ENCODE assay signal across 25 cellular contexts in the genomic region with DNA sequence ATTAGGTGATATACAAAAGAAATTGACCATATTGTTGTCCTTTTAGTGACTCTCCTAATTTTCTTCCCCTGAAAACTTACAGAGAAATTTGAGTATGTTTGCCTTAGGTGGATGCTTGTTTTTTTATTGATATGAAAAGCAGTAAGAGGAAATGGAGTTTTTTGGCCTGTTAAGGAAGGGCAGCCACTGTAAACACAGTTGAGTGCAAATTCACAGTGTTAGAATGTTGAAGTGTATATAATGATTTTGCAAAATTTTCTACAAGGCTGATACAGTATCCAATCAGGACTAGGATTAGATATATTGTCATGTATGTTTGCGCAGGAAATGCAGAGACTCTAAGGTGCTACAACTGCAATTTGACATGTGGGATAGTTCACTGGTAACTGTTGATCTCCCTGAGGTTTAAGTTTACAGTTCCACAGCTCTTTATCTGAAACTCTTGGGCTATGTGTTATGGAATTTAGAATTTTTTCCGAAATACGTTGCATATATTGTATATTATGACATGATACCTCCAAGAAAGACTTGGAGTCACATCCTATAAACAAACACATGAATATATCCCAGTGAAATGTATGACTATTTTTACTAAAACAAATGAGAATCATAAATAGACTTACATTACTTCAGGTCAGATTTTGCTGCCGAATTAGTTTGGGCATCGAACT.
DNase-seq lines count a peak whose midpoint lies in the region; ATAC-seq, FAIRE-seq and TF ChIP-seq lines count a peak whose summit lies in the region.
"Had no signal": no experiment of that assay in that cellular context is flagged by ENCODE, and none has a peak within 500 bp of the region (broad histone marks: within the 10 kb centered on the region; RNA-seq: fewer than 3 reads in every experiment).

No MANE protein-coding gene starts in this region.

- no peak overlapping the region for H3K23ac ChIP-seq in H9 (ENCODE audit: insufficient read length, low read depth, low read length)

- H3K9me3 ChIP-seq in H9 (ENCODE audit: control insufficient read depth, low read depth, low read length) (no peaks in the 10 kb centered on the region), astrocyte (ENCODE audit: insufficient read depth, low read depth, low read length) (no peaks in the 10 kb centered on the region), prostate gland (no peaks in the 10 kb centered on the region)
- H3K9me3 ChIP-seq: heart right ventricle, right lobe of liver, SK-N-SH, uterus had no signal

- H3K23me2 ChIP-seq in H9 (ENCODE audit: insufficient read length, low read depth, low read length, poor library complexity, severe bottlenecking), result no peaks in the 10 kb centered on the region

- H4K8ac ChIP-seq in H9 (replicated peaks; ENCODE audit: insufficient read length, low read depth, low read length), result no peak overlapping the region

- no peak overlapping the region for H3K56ac ChIP-seq in H9 (ENCODE audit: insufficient read length, low read depth, low read length)

- H2BK5ac ChIP-seq in H9 (ENCODE audit: insufficient read length, low read length), result no peak overlapping the region

- no CpG with 5 or more reads among the region's 5 CpGs for WGBS in H9 (ENCODE audit: extremely low coverage, insufficient read length, low lambda C conversion rate)
- WGBS in prostate gland, result 97% methylated on average over 5 of the region's 5 CpGs

- no peaks in the 10 kb centered on the region for H3K79me2 ChIP-seq in H9 (ENCODE audit: insufficient read depth, low read length)
- no peaks in the 10 kb centered on the region for H3K79me2 ChIP-seq in astrocyte (ENCODE audit: insufficient read depth, low read length)

- H2AK5ac ChIP-seq in H9 (ENCODE audit: insufficient read length, low read length), result no peak overlapping the region

- H3K9ac ChIP-seq in H9 (ENCODE audit: extremely low read depth, insufficient read length, low read length) (peak overlapping the region; percentile 14), astrocyte (ENCODE audit: low read length) (peak overlapping the region; percentile 21)
- H3K9ac ChIP-seq: SK-N-SH had no signal

- peaks cover 0 to 2% (median 0%) of the 10 kb centered on the region in 3 experiments; a peak in 1 of 7 replicates for H3K36me3 Mint-ChIP-seq in H9 (ENCODE audit: insufficient read depth in 1 of 3, low read depth in 3 of 3)
- no peaks in the 10 kb centered on the region for H3K36me3 Mint-ChIP-seq in astrocyte (ENCODE audit: low read depth, unreplicated experiment)
- H3K36me3 Mint-ChIP-seq in activated T-cell treated with anti-CD3 and anti-CD28 coated beads, Interleukin-2, amount 50 U/mL, for 4 hours (ENCODE audit: insufficient read depth), result peaks cover 3% of the 10 kb centered on the region
- H3K36me3 Mint-ChIP-seq: activated CD8-positive, alpha-beta memory T cell treated with anti-CD3 and anti-CD28 coated beads, Interleukin-2, amount 10 ng/mL, durations not matched to agents 7 days and 5 days; activated naive CD4-positive, alpha-beta T cell treated with anti-CD3 and anti-CD28 coated beads, Interleukin-2, amount 50 U/mL, for 72 hours; naive B cell had no signal

- no peak overlapping the region; a peak in 1 of 7 replicates for H3K27ac Mint-ChIP-seq in H9
- H3K27ac Mint-ChIP-seq in astrocyte (ENCODE audit: unreplicated experiment), result no peak overlapping the region
- H3K27ac Mint-ChIP-seq: activated CD4-positive, alpha-beta T cell treated with anti-CD3 and anti-CD28 coated beads, Interleukin-2, amount 10 ng/mL, durations not matched to agents 24 days and 14 days; activated CD8-positive, alpha-beta memory T cell treated with anti-CD3 and anti-CD28 coated beads, Interleukin-2, amount 10 ng/mL, durations not matched to agents 7 days and 5 days; activated naive CD4-positive, alpha-beta T cell treated with anti-CD3 and anti-CD28 coated beads, Interleukin-2, amount 50 U/mL, for 72 hours had no signal

- no peak for ATAC-seq in HG02642 (IDR thresholded peaks at IDR 0.05; ENCODE audit: poor library complexity, unreplicated experiment)
- no peak for ATAC-seq in activated T-cell treated with anti-CD3 and anti-CD28 coated beads, Interleukin-2, amount 50 U/mL, for 4 hours
- ATAC-seq: activated CD8-positive, alpha-beta memory T cell treated with anti-CD3 and anti-CD28 coated beads, Interleukin-2, amount 10 ng/mL, durations not matched to agents 7 days and 5 days; activated naive CD4-positive, alpha-beta T cell treated with anti-CD3 and anti-CD28 coated beads, Interleukin-2, amount 50 U/mL, for 72 hours; heart right ventricle had no signal

- H4K5ac ChIP-seq in H9 (ENCODE audit: insufficient read length, low read depth, low read length), result no peak overlapping the region

- H4K91ac ChIP-seq in H9 (ENCODE audit: insufficient read length, low read depth, low read length), result no peak overlapping the region

- H3K27ac ChIP-seq in H9 (ENCODE audit: insufficient read length, low read depth, low read length) (no peak overlapping the region), astrocyte (ENCODE audit: low read depth, low read length) (peak overlapping the region; percentile 32), prostate gland (peak overlapping the region; percentile 42 to 46)
- H3K27ac ChIP-seq: heart right ventricle, uterus had no signal

- no peak overlapping the region for H3K14ac ChIP-seq in H9 (ENCODE audit: insufficient read depth, low read length)

- H3K18ac ChIP-seq in H9 (ENCODE audit: insufficient read length, low read depth, low read length), result no peak overlapping the region

- TF ChIP-seq CTCF in H9 (conservative IDR thresholded peaks at IDR 0.05), result no peak
- no peak for TF ChIP-seq CTCF in astrocyte (IDR thresholded peaks at IDR 0.05; ENCODE audit: insufficient read depth, low read depth, low read length)
- no peak for TF ChIP-seq CTCF in prostate gland (IDR thresholded peaks at IDR 0.05)

- H3K4me1 Mint-ChIP-seq in H9, result peaks cover 0 to 3% of the 10 kb centered on the region in 2 experiments; a peak in 1 of 4 replicates
- peaks cover 5% of the 10 kb centered on the region for H3K4me1 Mint-ChIP-seq in astrocyte (ENCODE audit: low read depth, unreplicated experiment)
- H3K4me1 Mint-ChIP-seq in activated T-cell treated with anti-CD3 and anti-CD28 coated beads, Interleukin-2, amount 50 U/mL, for 4 hours (ENCODE audit: low read depth), result no peaks in the 10 kb centered on the region
- H3K4me1 Mint-ChIP-seq: activated CD4-positive, alpha-beta T cell treated with anti-CD3 and anti-CD28 coated beads, Interleukin-2, amount 10 ng/mL, durations not matched to agents 24 days and 14 days; activated CD8-positive, alpha-beta memory T cell treated with anti-CD3 and anti-CD28 coated beads, Interleukin-2, amount 10 ng/mL, durations not matched to agents 7 days and 5 days; naive B cell had no signal

- H3K9me3 Mint-ChIP-seq in H9 (no peaks in the 10 kb centered on the region), astrocyte (ENCODE audit: unreplicated experiment) (no peaks in the 10 kb centered on the region)
- no peaks in the 10 kb centered on the region for H3K9me3 Mint-ChIP-seq in activated T-cell treated with anti-CD3 and anti-CD28 coated beads, Interleukin-2, amount 50 U/mL, for 4 hours
- H3K9me3 Mint-ChIP-seq: activated CD4-positive, alpha-beta T cell treated with anti-CD3 and anti-CD28 coated beads, Interleukin-2, amount 10 ng/mL, durations not matched to agents 24 days and 14 days; activated naive CD4-positive, alpha-beta T cell treated with anti-CD3 and anti-CD28 coated beads, Interleukin-2, amount 50 U/mL, for 72 hours; naive B cell had no signal

- no peaks in the 10 kb centered on the region for H3K27me3 Mint-ChIP-seq in H9 (ENCODE audit: low read depth)
- H3K27me3 Mint-ChIP-seq in astrocyte (ENCODE audit: low read depth, unreplicated experiment), result no peaks in the 10 kb centered on the region
- H3K27me3 Mint-ChIP-seq in activated T-cell treated with anti-CD3 and anti-CD28 coated beads, Interleukin-2, amount 50 U/mL, for 4 hours (ENCODE audit: low read depth), result no peaks in the 10 kb centered on the region
- H3K27me3 Mint-ChIP-seq: activated CD4-positive, alpha-beta T cell treated with anti-CD3 and anti-CD28 coated beads, Interleukin-2, amount 10 ng/mL, durations not matched to agents 24 days and 14 days; activated CD8-positive, alpha-beta memory T cell treated with anti-CD3 and anti-CD28 coated beads, Interleukin-2, amount 10 ng/mL, durations not matched to agents 7 days and 5 days; naive B cell had no signal

- H2BK12ac ChIP-seq in H9 (ENCODE audit: insufficient read length, low read depth, low read length), result no peak overlapping the region

- no peaks in the 10 kb centered on the region for H3K27me3 ChIP-seq in H9 (ENCODE audit: insufficient read depth, low read length)
- H3K27me3 ChIP-seq in astrocyte (ENCODE audit: insufficient read depth, low read length), result no peaks in the 10 kb centered on the region
- H3K27me3 ChIP-seq in prostate gland (replicated peaks; ENCODE audit: insufficient read depth), result no peaks in the 10 kb centered on the region
- H3K27me3 ChIP-seq: heart right ventricle, right lobe of liver, uterus had no signal

- DNase-seq in H9 (no peak), astrocyte (ENCODE audit: low read depth) (no peak), iris pigment epithelial cell (ENCODE audit: low read depth) (peak; percentile 25), prostate gland (ENCODE audit: low spot score) (no peak), posterior vena cava (ENCODE audit: low spot score) (no peak), NCI-H1436 treated with DMSO at 0.1 percent for 48 hours (lab: John Stamatoyannopoulos, UW) (no peak)
- DNase-seq in activated T-cell treated with anti-CD3 and anti-CD28 coated beads, Interleukin-2, amount 50 U/mL, for 4 hours, result no peak
- DNase-seq: activated CD4-positive, alpha-beta T cell treated with anti-CD3 and anti-CD28 coated beads, Interleukin-2, amount 10 ng/mL, durations not matched to agents 24 days and 14 days; activated CD8-positive, alpha-beta memory T cell treated with anti-CD3 and anti-CD28 coated beads, Interleukin-2, amount 10 ng/mL, durations not matched to agents 7 days and 5 days; C1 segment of cervical spinal cord; cortex of kidney; heart right ventricle; naive B cell; NCI-H1417; NCI-H524 treated with DMSO at 0.1 percent for 48 hours; right lobe of liver; RPMI8226; SK-N-SH; T-helper 2 cell; uterus had no signal

- H2AFZ ChIP-seq in H9 (ENCODE audit: low read length), result no peak overlapping the region
- H2AFZ ChIP-seq in astrocyte (ENCODE audit: low read depth, low read length), result no peak overlapping the region

- no peaks in the 10 kb centered on the region for H3K79me1 ChIP-seq in H9 (ENCODE audit: insufficient read depth, low read depth, low read length, poor library complexity, severe bottlenecking)

- no peak overlapping the region for H3T11ph ChIP-seq in H9 (ENCODE audit: low read length)

- TF ChIP-seq POLR2A in prostate gland (IDR thresholded peaks at IDR 0.05), result no peak

- intact Hi-C loops in prostate gland (cut with DNase I) (no loop called here), posterior vena cava (cut with DNase I) (no loop called here)

- H3K4me2 ChIP-seq in H9 (ENCODE audit: insufficient read depth, insufficient read length, low read length) (no peak overlapping the region), astrocyte (ENCODE audit: low read length) (peak overlapping the region; percentile 42)
- H3K4me2 ChIP-seq: SK-N-SH had no signal

- H2BK120ac ChIP-seq in H9 (ENCODE audit: low read depth, low read length, poor library complexity, severe bottlenecking), result no peak overlapping the region

- H3K4ac ChIP-seq in H9 (ENCODE audit: low read depth, low read length), result no peak overlapping the region

- no peaks in the 10 kb centered on the region for H3K4me1 ChIP-seq in H9 (ENCODE audit: insufficient read depth, low read length)
- H3K4me1 ChIP-seq in astrocyte (ENCODE audit: insufficient read depth, low read length), result peaks cover 13% of the 10 kb centered on the region
- H3K4me1 ChIP-seq in prostate gland (replicated peaks), result no peaks in the 10 kb centered on the region
- H3K4me1 ChIP-seq: heart right ventricle, uterus had no signal

- H3K4me3 Mint-ChIP-seq in H9 (no peak overlapping the region), astrocyte (ENCODE audit: unreplicated experiment) (no peak overlapping the region)
- H3K4me3 Mint-ChIP-seq in activated T-cell treated with anti-CD3 and anti-CD28 coated beads, Interleukin-2, amount 50 U/mL, for 4 hours, result no peak overlapping the region
- H3K4me3 Mint-ChIP-seq: activated CD4-positive, alpha-beta T cell treated with anti-CD3 and anti-CD28 coated beads, Interleukin-2, amount 10 ng/mL, durations not matched to agents 24 days and 14 days; activated CD8-positive, alpha-beta memory T cell treated with anti-CD3 and anti-CD28 coated beads, Interleukin-2, amount 10 ng/mL, durations not matched to agents 7 days and 5 days; naive B cell had no signal

- H3K4me3 ChIP-seq in astrocyte (ENCODE audit: insufficient read depth, low read depth, low read length) (no peak overlapping the region), prostate gland (no peak overlapping the region)
- H3K4me3 ChIP-seq: heart right ventricle, right lobe of liver, uterus had no signal

- no peaks in the 10 kb centered on the region for H4K20me1 ChIP-seq in H9 (ENCODE audit: control insufficient read depth, insufficient read depth, insufficient read length)
- no peaks in the 10 kb centered on the region for H4K20me1 ChIP-seq in astrocyte (ENCODE audit: insufficient read depth, low read length)

- no peak overlapping the region for H2BK20ac ChIP-seq in H9 (ENCODE audit: low read depth, low read length, poor library complexity, severe bottlenecking)

- FAIRE-seq in astrocyte (lab: Jason Lieb, UNC), result peak; percentile 9
- FAIRE-seq: D721Med, endometrium, GM18507 had no signal

- no peak overlapping the region for H2BK15ac ChIP-seq in H9 (ENCODE audit: low read depth, low read length)

- H3K36me3 ChIP-seq in astrocyte (ENCODE audit: insufficient read depth, low read length) (no peaks in the 10 kb centered on the region), prostate gland (no peaks in the 10 kb centered on the region)
- H3K36me3 ChIP-seq: heart right ventricle, right lobe of liver, uterus had no signal
